ENCODE assay signal across 1 cellular context in the genomic region with DNA sequence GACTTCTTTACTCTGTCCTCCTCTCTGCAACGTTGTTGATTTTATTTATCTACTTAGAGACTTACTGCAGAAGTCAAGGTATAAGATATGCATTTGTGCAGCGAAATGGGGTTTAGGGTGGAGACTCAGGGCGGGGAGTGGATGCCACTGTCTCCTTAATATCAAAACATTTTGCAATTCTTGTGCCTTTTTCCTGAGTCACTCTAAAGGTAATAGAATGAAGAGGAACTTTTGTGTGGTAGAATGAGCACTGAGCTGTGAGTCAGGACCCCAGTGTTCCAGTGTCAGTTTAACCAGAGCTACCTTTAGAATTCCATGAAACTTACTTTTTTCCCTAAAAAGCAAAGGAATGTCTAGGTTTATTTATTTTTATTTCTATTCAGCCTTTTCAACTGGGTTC.
TF ChIP-seq lines count a peak whose summit lies in the region.

No MANE protein-coding gene starts in this region.

TF ChIP-seq in WTC11, 78 proteins besides CTCF, POLR2A, EP300 and RAD21 (continued from another document):
- TF ChIP-seq, protein P1, sequence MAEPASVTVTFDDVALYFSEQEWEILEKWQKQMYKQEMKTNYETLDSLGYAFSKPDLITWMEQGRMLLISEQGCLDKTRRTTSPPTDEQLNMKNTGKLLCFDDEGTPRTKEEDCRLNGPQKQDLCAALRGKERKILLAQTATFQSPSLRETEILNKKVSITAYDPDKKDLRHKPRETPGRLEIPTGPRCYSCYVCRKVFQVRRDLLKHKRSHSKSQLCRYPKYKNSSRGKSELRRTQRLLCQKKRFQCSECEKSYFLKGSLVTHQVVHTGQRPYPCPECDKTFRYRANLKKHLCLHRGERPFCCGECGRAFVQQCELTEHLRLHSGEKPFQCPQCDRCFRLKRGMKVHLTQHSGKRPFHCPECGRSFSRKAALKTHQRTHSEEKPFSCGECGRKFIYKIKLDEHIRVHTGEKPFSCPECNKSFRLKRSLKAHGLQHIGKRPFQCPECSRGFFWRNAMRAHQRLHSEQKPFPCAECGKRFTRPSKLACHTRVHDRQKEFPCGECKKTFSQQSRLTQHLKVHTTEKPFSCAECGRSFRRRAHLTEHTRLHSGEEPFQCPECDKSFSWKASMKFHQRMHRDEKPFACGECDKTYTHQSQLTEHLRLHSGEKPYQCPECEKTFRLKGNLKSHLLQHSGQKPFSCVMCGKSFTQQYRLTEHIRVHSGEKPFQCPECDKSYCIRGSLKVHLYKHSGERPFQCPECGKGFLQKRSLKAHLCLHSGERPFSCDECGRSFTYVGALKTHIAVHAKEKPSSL (CRISPR knock-in tag; conservative IDR thresholded peaks at IDR 0.05) = no peak
- TF ChIP-seq, protein P2, sequence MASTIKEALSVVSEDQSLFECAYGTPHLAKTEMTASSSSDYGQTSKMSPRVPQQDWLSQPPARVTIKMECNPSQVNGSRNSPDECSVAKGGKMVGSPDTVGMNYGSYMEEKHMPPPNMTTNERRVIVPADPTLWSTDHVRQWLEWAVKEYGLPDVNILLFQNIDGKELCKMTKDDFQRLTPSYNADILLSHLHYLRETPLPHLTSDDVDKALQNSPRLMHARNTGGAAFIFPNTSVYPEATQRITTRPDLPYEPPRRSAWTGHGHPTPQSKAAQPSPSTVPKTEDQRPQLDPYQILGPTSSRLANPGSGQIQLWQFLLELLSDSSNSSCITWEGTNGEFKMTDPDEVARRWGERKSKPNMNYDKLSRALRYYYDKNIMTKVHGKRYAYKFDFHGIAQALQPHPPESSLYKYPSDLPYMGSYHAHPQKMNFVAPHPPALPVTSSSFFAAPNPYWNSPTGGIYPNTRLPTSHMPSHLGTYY (CRISPR knock-in tag; IDR thresholded peaks at IDR 0.05) = no peak
- TF ChIP-seq ZNF219 (CRISPR knock-in tag; IDR thresholded peaks at IDR 0.05; ENCODE audit: borderline replicate concordance) (no peak), ZBTB21 (CRISPR knock-in tag; IDR thresholded peaks at IDR 0.05; ENCODE audit: borderline replicate concordance) (no peak), TEAD4 (CRISPR knock-in tag; IDR thresholded peaks at IDR 0.05) (no peak), TEAD1 (CRISPR knock-in tag; IDR thresholded peaks at IDR 0.05) (no peak)
- TF ChIP-seq, protein P3, sequence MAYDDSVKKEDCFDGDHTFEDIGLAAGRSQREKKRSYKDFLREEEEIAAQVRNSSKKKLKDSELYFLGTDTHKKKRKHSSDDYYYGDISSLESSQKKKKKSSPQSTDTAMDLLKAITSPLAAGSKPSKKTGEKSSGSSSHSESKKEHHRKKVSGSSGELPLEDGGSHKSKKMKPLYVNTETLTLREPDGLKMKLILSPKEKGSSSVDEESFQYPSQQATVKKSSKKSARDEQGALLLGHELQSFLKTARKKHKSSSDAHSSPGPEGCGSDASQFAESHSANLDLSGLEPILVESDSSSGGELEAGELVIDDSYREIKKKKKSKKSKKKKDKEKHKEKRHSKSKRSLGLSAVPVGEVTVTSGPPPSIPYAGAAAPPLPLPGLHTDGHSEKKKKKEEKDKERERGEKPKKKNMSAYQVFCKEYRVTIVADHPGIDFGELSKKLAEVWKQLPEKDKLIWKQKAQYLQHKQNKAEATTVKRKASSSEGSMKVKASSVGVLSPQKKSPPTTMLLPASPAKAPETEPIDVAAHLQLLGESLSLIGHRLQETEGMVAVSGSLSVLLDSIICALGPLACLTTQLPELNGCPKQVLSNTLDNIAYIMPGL (CRISPR knock-in tag; IDR thresholded peaks at IDR 0.05) = no peak
- TF ChIP-seq, protein P4, sequence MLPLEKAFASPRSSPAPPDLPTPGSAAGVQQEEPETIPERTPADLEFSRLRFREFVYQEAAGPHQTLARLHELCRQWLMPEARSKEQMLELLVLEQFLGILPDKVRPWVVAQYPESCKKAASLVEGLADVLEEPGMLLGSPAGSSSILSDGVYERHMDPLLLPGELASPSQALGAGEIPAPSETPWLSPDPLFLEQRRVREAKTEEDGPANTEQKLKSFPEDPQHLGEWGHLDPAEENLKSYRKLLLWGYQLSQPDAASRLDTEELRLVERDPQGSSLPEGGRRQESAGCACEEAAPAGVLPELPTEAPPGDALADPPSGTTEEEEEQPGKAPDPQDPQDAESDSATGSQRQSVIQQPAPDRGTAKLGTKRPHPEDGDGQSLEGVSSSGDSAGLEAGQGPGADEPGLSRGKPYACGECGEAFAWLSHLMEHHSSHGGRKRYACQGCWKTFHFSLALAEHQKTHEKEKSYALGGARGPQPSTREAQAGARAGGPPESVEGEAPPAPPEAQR (CRISPR knock-in tag; IDR thresholded peaks at IDR 0.05) = no peak
